In the genomic region with DNA sequence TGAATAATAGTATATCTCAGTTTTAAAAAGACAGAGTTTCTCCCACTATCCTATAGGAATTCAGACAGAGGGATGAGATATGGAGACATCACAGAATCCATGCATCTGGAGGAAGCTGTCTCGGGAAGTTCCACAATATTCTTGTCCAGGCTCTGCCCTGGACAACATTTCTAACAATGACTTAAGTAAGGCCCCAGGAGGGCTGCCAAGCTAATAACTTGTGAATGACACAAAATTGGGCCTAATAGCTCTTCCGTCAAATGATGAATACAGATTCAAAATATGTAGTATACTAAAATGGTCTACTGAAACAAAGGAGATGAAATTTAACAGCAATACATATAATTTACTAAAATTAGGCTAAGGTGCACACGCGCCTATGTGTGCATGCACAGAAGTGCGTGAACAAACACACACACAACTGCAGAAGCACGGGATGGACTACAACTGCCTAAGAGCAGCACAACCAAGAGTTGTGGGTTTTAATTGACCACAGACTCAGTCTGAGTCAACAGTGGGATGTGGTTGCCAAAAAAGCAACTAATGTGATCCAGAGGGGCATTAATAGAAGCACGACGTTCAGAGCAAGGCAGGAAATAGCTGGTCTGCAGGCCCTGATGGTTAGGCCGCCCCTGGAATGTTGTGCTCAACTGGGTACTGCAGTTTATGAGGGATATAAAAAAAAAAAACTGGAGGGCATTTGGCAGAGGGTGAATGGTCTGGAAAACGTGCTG, we compare ENCODE assay signal across 12 cellular contexts. TPM values are rescaled to one million over a fixed set of nuclear protein-coding genes. Genes with fewer than 3 reads are reported as not detected.
A peak's percentile ranks its signal among the peaks of the same experiment; 100 is the strongest.
DNase-seq lines count a peak whose midpoint lies in the region; ATAC-seq and TF ChIP-seq lines count a peak whose summit lies in the region.
"Had no signal": no experiment of that assay in that cellular context is flagged by ENCODE, and none has a peak within 500 bp of the region (broad histone marks: within the 10 kb centered on the region; RNA-seq: fewer than 3 reads in every experiment).

No MANE protein-coding gene starts in this region.

- no peaks in the 10 kb centered on the region for H3K27me3 ChIP-seq in Loucy (ENCODE audit: insufficient read depth, low read length, poor library complexity, severe bottlenecking)
- H3K27me3 ChIP-seq in naive thymus-derived CD4-positive, alpha-beta T cell (ENCODE audit: control insufficient read depth in 2 of 2, insufficient read depth in 2 of 2, low read length in 2 of 2), result no peaks in the 10 kb centered on the region

- H3K9me2 ChIP-seq in Loucy (replicated peaks; ENCODE audit: low read depth, low read length), result no peaks in the 10 kb centered on the region

- CTCF ChIA-PET in Calu3 (lab: Charles Lee), result interaction anchor here (1.3 kb wide), 1 partner anchor 71 kb away, joined by 3 read pairs; no protein-coding TSS in a partner anchor
- CTCF ChIA-PET in naive thymus-derived CD4-positive, alpha-beta T cell (lab: Charles Lee), result no interaction called here

- H3F3A ChIP-seq in Loucy (ENCODE audit: low read depth), result peaks cover 27% of the 10 kb centered on the region

- H3K27ac Mint-ChIP-seq in Calu3 (ENCODE audit: unreplicated experiment), result no peak overlapping the region
- H3K27ac Mint-ChIP-seq in activated T-helper 17 cell treated with anti-CD3 and anti-CD28 coated beads, Interleukin-2, amount 50 U/mL, for 72 hours, result no peak overlapping the region
- peak overlapping the region in 1 of 9 donors; percentile 32 for H3K27ac Mint-ChIP-seq in naive thymus-derived CD4-positive, alpha-beta T cell
- H3K27ac Mint-ChIP-seq: activated B cell treated with CpG ODN at 0.5 μM for 24 hours had no signal

- no peaks in the 10 kb centered on the region for H3K36me3 ChIP-seq in Loucy (ENCODE audit: insufficient read depth, low read length)
- H3K36me3 ChIP-seq in naive thymus-derived CD4-positive, alpha-beta T cell (ENCODE audit: control insufficient read depth in 2 of 3, insufficient read depth in 3 of 3, low read length in 3 of 3), result no peaks in the 10 kb centered on the region

- H3K4me2 ChIP-seq in Loucy (ENCODE audit: low read depth, low read length, poor library complexity, severe bottlenecking), result peak overlapping the region; percentile 63

- no peaks in the 10 kb centered on the region for H4K20me1 ChIP-seq in Loucy (ENCODE audit: insufficient read depth, low read length, poor library complexity, severe bottlenecking)

- intact Hi-C loops in Calu3 (cut with micrococcal nuclease; ENCODE audit: unreplicated experiment), result no loop called here
- intact Hi-C loops in naive thymus-derived CD4-positive, alpha-beta T cell (cut with micrococcal nuclease), result no loop called here

- TF ChIP-seq CTCF in Calu3 (IDR thresholded peaks at IDR 0.05; ENCODE audit: unreplicated experiment), result no peak
- TF ChIP-seq CTCF in Loucy (conservative IDR thresholded peaks at IDR 0.05; ENCODE audit: low read length), result no peak

- H3K4me1 Mint-ChIP-seq in Calu3 (ENCODE audit: low read depth, unreplicated experiment), result peaks cover 16% of the 10 kb centered on the region
- no peaks in the 10 kb centered on the region for H3K4me1 Mint-ChIP-seq in activated T-helper 17 cell treated with anti-CD3 and anti-CD28 coated beads, Interleukin-2, amount 50 U/mL, for 72 hours
- H3K4me1 Mint-ChIP-seq in naive thymus-derived CD4-positive, alpha-beta T cell, result peaks cover 0 to 9% (median 0%) of the 10 kb centered on the region in 7 donors
- H3K4me1 Mint-ChIP-seq: activated B cell treated with CpG ODN at 0.5 μM for 24 hours had no signal

- H3K9me3 Mint-ChIP-seq in Calu3 (ENCODE audit: low read depth, unreplicated experiment), result peaks cover 2% of the 10 kb centered on the region
- no peaks in the 10 kb centered on the region for H3K9me3 Mint-ChIP-seq in activated T-helper 17 cell treated with anti-CD3 and anti-CD28 coated beads, Interleukin-2, amount 50 U/mL, for 72 hours
- peaks cover 0 to 5% (median 1%) of the 10 kb centered on the region in 11 donors for H3K9me3 Mint-ChIP-seq in naive thymus-derived CD4-positive, alpha-beta T cell

- peaks cover 73% of the 10 kb centered on the region for H3K4me1 ChIP-seq in Loucy (ENCODE audit: insufficient read depth, low read length, poor library complexity, severe bottlenecking)
- no peaks in the 10 kb centered on the region for H3K4me1 ChIP-seq in naive thymus-derived CD4-positive, alpha-beta T cell (ENCODE audit: control insufficient read depth in 2 of 2, insufficient read depth in 2 of 2, low read length in 2 of 2)

- H3K36me3 Mint-ChIP-seq in Calu3 (ENCODE audit: insufficient read depth, unreplicated experiment), result no peaks in the 10 kb centered on the region
- H3K36me3 Mint-ChIP-seq in activated T-helper 17 cell treated with anti-CD3 and anti-CD28 coated beads, Interleukin-2, amount 50 U/mL, for 72 hours (ENCODE audit: low read depth), result no peaks in the 10 kb centered on the region
- H3K36me3 Mint-ChIP-seq in naive thymus-derived CD4-positive, alpha-beta T cell, result no peaks in the 10 kb centered on the region

- peak overlapping the region; percentile 49 for H3K4me3 ChIP-seq in Loucy (ENCODE audit: low read length, poor library complexity, severe bottlenecking)
- H3K4me3 ChIP-seq in naive thymus-derived CD4-positive, alpha-beta T cell (ENCODE audit: low read length), result no peak overlapping the region

- no peaks in the 10 kb centered on the region for H3K9me3 ChIP-seq in Loucy (ENCODE audit: insufficient read depth, low read depth, low read length)
- no peaks in the 10 kb centered on the region for H3K9me3 ChIP-seq in naive thymus-derived CD4-positive, alpha-beta T cell (ENCODE audit: control insufficient read depth in 2 of 3, low read length in 3 of 3)

- DNase-seq in Calu3 (peak; percentile 16), activated gamma-delta T cell (lab: John Stamatoyannopoulos, UW) (no peak), NCI-H1417 treated with DMSO at 0.1 percent for 48 hours (lab: John Stamatoyannopoulos, UW) (no peak)
- DNase-seq in naive thymus-derived CD4-positive, alpha-beta T cell, result no peak
- DNase-seq: activated B cell treated with CpG ODN at 0.5 μM for 24 hours, amniotic stem cell, NCI-H2107 had no signal

- H3K4me3 Mint-ChIP-seq in Calu3 (ENCODE audit: low read depth, unreplicated experiment), result no peak overlapping the region
- H3K4me3 Mint-ChIP-seq in activated T-helper 17 cell treated with anti-CD3 and anti-CD28 coated beads, Interleukin-2, amount 50 U/mL, for 72 hours, result no peak overlapping the region
- H3K4me3 Mint-ChIP-seq in naive thymus-derived CD4-positive, alpha-beta T cell, result no peak overlapping the region
- H3K4me3 Mint-ChIP-seq: activated B cell treated with CpG ODN at 0.5 μM for 24 hours had no signal

- H3K27me3 Mint-ChIP-seq in Calu3 (ENCODE audit: unreplicated experiment), result no peaks in the 10 kb centered on the region
- peaks cover 22% of the 10 kb centered on the region for H3K27me3 Mint-ChIP-seq in activated T-helper 17 cell treated with anti-CD3 and anti-CD28 coated beads, Interleukin-2, amount 50 U/mL, for 72 hours
- peaks cover 7 to 26% (median 22%) of the 10 kb centered on the region in 5 donors for H3K27me3 Mint-ChIP-seq in naive thymus-derived CD4-positive, alpha-beta T cell

- no peak overlapping the region for H3K27ac ChIP-seq in naive thymus-derived CD4-positive, alpha-beta T cell (ENCODE audit: low read depth, low read length)

- H3K79me2 ChIP-seq in Loucy (ENCODE audit: insufficient read depth, low read length), result no peaks in the 10 kb centered on the region

- peak overlapping the region; percentile 47; the same call in 1 of the 2 replicates for H2AFZ ChIP-seq in Loucy (ENCODE audit: low read length)

- peak overlapping the region; percentile 39 for H3K9ac ChIP-seq in Loucy (ENCODE audit: low read depth, low read length, poor library complexity, severe bottlenecking)

- no TSS peak for BruUV-seq in Calu3 (replicated peaks; lab: Mats Ljungman, UMichigan)

- POLR2A ChIA-PET in naive thymus-derived CD4-positive, alpha-beta T cell (lab: Charles Lee), result interaction anchor here (0.6 kb wide), 1 partner anchor 14 kb away, joined by 3 read pairs; no protein-coding TSS in a partner anchor

- peak; percentile 31 for ATAC-seq in activated T-helper 17 cell treated with anti-CD3 and anti-CD28 coated beads, Interleukin-2, amount 50 U/mL, for 72 hours (replicated peaks)
- ATAC-seq in naive thymus-derived CD4-positive, alpha-beta T cell, result peak; percentile 10
- no peak for ATAC-seq in GM18861 (IDR thresholded peaks at IDR 0.05; ENCODE audit: unreplicated experiment)
- no peak for ATAC-seq in HG03108 (IDR thresholded peaks at IDR 0.05; ENCODE audit: unreplicated experiment)

RNA-seq across cellular contexts. Expression of a gene that starts 26.3 kb away (rescaled TPM):
- not detected in 2 replicates for total RNA-seq in Calu3 (2022)
- total RNA-seq in activated T-helper 17 cell treated with anti-CD3 and anti-CD28 coated beads, Interleukin-2, amount 50 U/mL, for 72 hours, result not detected
- total RNA-seq in naive thymus-derived CD4-positive, alpha-beta T cell, result under 1 TPM in 2 of 5 experiments, not detected in 3; 0.32 to 0.54 TPM
- polyA plus RNA-seq in naive thymus-derived CD4-positive, alpha-beta T cell, result not detected
- total RNA-seq: activated B cell treated with CpG ODN at 0.5 μM for 24 hours, glomerular endothelial cell had no signal

Comparison
In these comparisons a context has a peak if more than half of its experiments do, and no peak if none do; other contexts are left out.
1. ATAC-seq: peak in activated T-helper 17 cell treated with anti-CD3 and anti-CD28 coated beads, Interleukin-2, amount 50 U/mL, for 72 hours (single experiment) and naive thymus-derived CD4-positive, alpha-beta T cell (single experiment); none in GM18861 (single experiment) and HG03108 (single experiment).